ENCODE assay signal across 8 cellular contexts in the genomic region with DNA sequence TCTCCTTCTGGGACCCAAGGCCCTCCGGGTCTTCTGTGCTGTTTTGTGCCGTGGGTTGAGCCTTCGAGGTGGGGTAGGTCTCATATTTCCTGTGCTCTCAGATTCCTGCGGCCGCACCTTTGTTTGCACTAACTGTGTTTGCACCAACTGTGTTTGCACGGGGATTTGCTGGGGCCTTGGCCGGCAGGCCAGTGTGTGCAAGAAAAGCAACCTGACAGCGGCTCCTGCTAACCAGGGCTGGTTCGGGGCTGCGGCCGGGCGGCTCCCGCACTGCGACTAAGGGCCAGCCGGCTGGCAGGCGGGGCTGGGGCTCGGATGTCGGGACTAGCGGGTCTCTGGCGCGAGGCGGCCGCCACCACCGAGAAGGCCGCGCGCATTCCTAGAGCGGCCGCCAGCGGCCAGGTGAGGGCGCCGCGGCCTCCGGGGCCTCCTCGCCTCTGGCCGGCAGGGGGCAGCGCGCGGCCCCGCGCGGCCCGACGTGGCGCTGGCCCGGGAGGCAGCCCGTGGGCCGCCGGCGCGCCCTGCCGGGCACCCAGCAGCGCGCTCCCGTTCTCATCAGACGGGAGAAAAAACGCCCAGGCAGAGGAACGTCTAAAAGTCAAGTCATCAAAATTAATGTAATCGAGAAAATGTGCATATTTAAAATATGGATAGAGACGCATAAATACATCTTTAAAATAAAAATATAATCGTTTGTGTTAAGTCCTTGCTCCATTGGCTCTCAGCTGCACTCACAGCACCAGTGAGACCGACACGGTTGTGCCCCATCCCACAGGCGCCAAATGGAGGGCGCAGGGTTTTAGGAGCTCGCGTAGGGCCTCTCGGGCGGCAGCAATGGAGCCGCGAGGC. TPM values are rescaled to one million over a fixed set of nuclear protein-coding genes. Genes with fewer than 3 reads are reported as not detected.
DNase-seq lines count a peak whose midpoint lies in the region; ATAC-seq and TF ChIP-seq lines count a peak whose summit lies in the region.

No MANE protein-coding gene starts in this region.

- POLR2A ChIA-PET in activated CD4-positive, alpha-beta memory T cell treated with anti-CD3 and anti-CD28 coated beads, Interleukin-2, amount 10 ng/mL, durations not matched to agents 7 days and 5 days (lab: Charles Lee): interaction anchor here (0.6 to 2.3 kb wide), 7 partner anchors 31 to 297 kb away, joined by 3 to 8 read pairs (median 4); partner anchors contain the start of genes ZNF777 and ZNF783

- H3K27me3 Mint-ChIP-seq in activated CD4-positive, alpha-beta memory T cell treated with anti-CD3 and anti-CD28 coated beads, Interleukin-2, amount 10 ng/mL, durations not matched to agents 7 days and 5 days: peaks cover 3% of the 10 kb centered on the region
- H3K27me3 Mint-ChIP-seq in effector memory CD8-positive, alpha-beta T cell: no peaks in the 10 kb centered on the region
- H3K27me3 Mint-ChIP-seq in mesothelial cell of epicardium (ENCODE audit: low read depth): no peaks in the 10 kb centered on the region

- H3K4me1 Mint-ChIP-seq in activated CD4-positive, alpha-beta memory T cell treated with anti-CD3 and anti-CD28 coated beads, Interleukin-2, amount 10 ng/mL, durations not matched to agents 7 days and 5 days: peaks cover 7% of the 10 kb centered on the region
- peaks cover 4 to 7% of the 10 kb centered on the region in 2 donors for H3K4me1 Mint-ChIP-seq in effector memory CD8-positive, alpha-beta T cell (ENCODE audit: low read depth in 2 of 2)
- no peaks in the 10 kb centered on the region for H3K4me1 Mint-ChIP-seq in mesothelial cell of epicardium

- H3K36me3 Mint-ChIP-seq in activated CD4-positive, alpha-beta memory T cell treated with anti-CD3 and anti-CD28 coated beads, Interleukin-2, amount 10 ng/mL, durations not matched to agents 7 days and 5 days (ENCODE audit: low read depth): no peaks in the 10 kb centered on the region
- H3K36me3 Mint-ChIP-seq in effector memory CD8-positive, alpha-beta T cell (ENCODE audit: insufficient read depth): no peaks in the 10 kb centered on the region
- no peaks in the 10 kb centered on the region for H3K36me3 Mint-ChIP-seq in mesothelial cell of epicardium

- ATAC-seq in GM19035 (IDR thresholded peaks at IDR 0.05; ENCODE audit: unreplicated experiment): peak; percentile 93
- ATAC-seq in HG03196 (IDR thresholded peaks at IDR 0.05; ENCODE audit: unreplicated experiment): peak; percentile 96
- ATAC-seq in effector memory CD8-positive, alpha-beta T cell (replicated peaks): peak; percentile 97

- no peaks in the 10 kb centered on the region for H3K9me3 Mint-ChIP-seq in activated CD4-positive, alpha-beta memory T cell treated with anti-CD3 and anti-CD28 coated beads, Interleukin-2, amount 10 ng/mL, durations not matched to agents 7 days and 5 days
- H3K9me3 Mint-ChIP-seq in effector memory CD8-positive, alpha-beta T cell: no peaks in the 10 kb centered on the region
- H3K9me3 Mint-ChIP-seq in mesothelial cell of epicardium: no peaks in the 10 kb centered on the region

- peak; percentile 24 for TF ChIP-seq CTCF in mesothelial cell of epicardium (IDR thresholded peaks at IDR 0.05; ENCODE audit: unreplicated experiment)

- CTCF ChIA-PET in activated CD4-positive, alpha-beta memory T cell treated with anti-CD3 and anti-CD28 coated beads, Interleukin-2, amount 10 ng/mL, durations not matched to agents 7 days and 5 days (lab: Charles Lee): interaction anchor here (0.6 to 2.3 kb wide), 25 partner anchors 8 to 295 kb away, joined by 3 to 20 read pairs (median 4); partner anchors contain the start of genes ZNF282, ZNF398, ZNF777 and ZNF783

- DNase-seq in C1 segment of cervical spinal cord (lab: John Stamatoyannopoulos, UW) (peak in 10 of 14 donors; percentile 13 to 70 (median 39)), NCI-H345 treated with DMSO at 0.1 percent for 48 hours (lab: John Stamatoyannopoulos, UW; ENCODE audit: unreplicated experiment) (peak; percentile 67), mesothelial cell of epicardium (ENCODE audit: low spot score in 2 of 2, unreplicated experiment in 2 of 2) (peak in 1 of 2 experiments; percentile 71)
- peak; percentile 77 for DNase-seq in activated CD4-positive, alpha-beta memory T cell treated with anti-CD3 and anti-CD28 coated beads, Interleukin-2, amount 10 ng/mL, durations not matched to agents 7 days and 5 days
- peak; percentile 62 to 73 (median 66) for DNase-seq in effector memory CD8-positive, alpha-beta T cell
- DNase-seq in stimulated activated CD8-positive, alpha-beta memory T cell treated with anti-CD3 and anti-CD28 coated beads, Interleukin-2, amount 100 ng/mL, for 48 hours (ENCODE audit: low read depth in 2 of 2): peak; percentile 54 to 55

- peak overlapping the region; percentile 35 for H3K27ac Mint-ChIP-seq in activated CD4-positive, alpha-beta memory T cell treated with anti-CD3 and anti-CD28 coated beads, Interleukin-2, amount 10 ng/mL, durations not matched to agents 7 days and 5 days
- peak overlapping the region; percentile 28 to 76 for H3K27ac Mint-ChIP-seq in effector memory CD8-positive, alpha-beta T cell
- H3K27ac Mint-ChIP-seq in mesothelial cell of epicardium: peak overlapping the region; percentile 66

- H3K4me3 Mint-ChIP-seq in activated CD4-positive, alpha-beta memory T cell treated with anti-CD3 and anti-CD28 coated beads, Interleukin-2, amount 10 ng/mL, durations not matched to agents 7 days and 5 days: peak overlapping the region; percentile 69
- peak overlapping the region; percentile 77 to 80 for H3K4me3 Mint-ChIP-seq in effector memory CD8-positive, alpha-beta T cell
- H3K4me3 Mint-ChIP-seq in mesothelial cell of epicardium: peak overlapping the region; percentile 70

RNA-seq across cellular contexts. Expression of gene ZNF777, which starts 38.6 kb away (rescaled TPM):
- 10 to 100 TPM; 11.7 to 11.8 TPM for total RNA-seq in activated CD4-positive, alpha-beta memory T cell treated with anti-CD3 and anti-CD28 coated beads, Interleukin-2, amount 10 ng/mL, durations not matched to agents 7 days and 5 days
- total RNA-seq in mesothelial cell of epicardium: 18.5 to 20.0 TPM (median 18.9 TPM) in 3 replicates
